In genomic region chr6:63352587-63353281, GRCh38 we compare ENCODE assay signal across 7 cellular contexts. TPM values are rescaled to one million over a fixed set of nuclear protein-coding genes. Genes with fewer than 3 reads are reported as not detected.
A peak's percentile ranks its signal among the peaks of the same experiment; 100 is the strongest.
DNase-seq lines count a peak whose midpoint lies in the region; ATAC-seq, FAIRE-seq and TF ChIP-seq lines count a peak whose summit lies in the region.

No MANE protein-coding gene starts in this region.

- no peak overlapping the region for H3K4me3 ChIP-seq in fibroblast of pulmonary artery (replicated peaks; ENCODE audit: low read depth, low read length)
- no peak overlapping the region for H3K4me3 ChIP-seq in parathyroid adenoma (ENCODE audit: low read depth, low read length)

- H3K27ac ChIP-seq in RWPE1 (no peak overlapping the region), parathyroid adenoma (no peak overlapping the region)

- H3K4me1 ChIP-seq in parathyroid adenoma = no peaks in the 10 kb centered on the region

- DNase-seq in G401 (ENCODE audit: low spot score) (peak; percentile 11), GM19239 (ENCODE audit: insufficient read length, low spot score) (peak; percentile 36), RWPE1 (ENCODE audit: low spot score) (peak; percentile 30), fibroblast of pulmonary artery (ENCODE audit: low read depth) (peak; percentile 63)
- DNase-seq in stimulated activated CD4-positive, alpha-beta T cell treated with anti-CD3 and anti-CD28 coated beads, Interleukin-2, amount 100 ng/mL, for 24 hours = no peak

- H3K36me3 ChIP-seq in parathyroid adenoma (ENCODE audit: control insufficient read depth, insufficient read depth, low read length) = no peaks in the 10 kb centered on the region

- FAIRE-seq in GM19239 (lab: Jason Lieb, UNC) = peak; percentile 96

- TF ChIP-seq CTCF in RWPE1 (conservative IDR thresholded peaks at IDR 0.05; ENCODE audit: low read depth) (peak; percentile 80), fibroblast of pulmonary artery (IDR thresholded peaks at IDR 0.05; ENCODE audit: low read length, missing control alignments) (peak; percentile 68), parathyroid adenoma (IDR thresholded peaks at IDR 0.05) (peak; percentile 14)

- no peak overlapping the region for H3K4me2 ChIP-seq in parathyroid adenoma (ENCODE audit: low read length)

- CTCF ChIA-PET in RWPE1 (lab: Yijun Ruan, JAX) = interaction anchor here (0.6 to 2.2 kb wide), 17 partner anchors 48 to 468 kb away, joined by 3 to 14 read pairs (median 4); no protein-coding TSS in a partner anchor

- no peaks in the 10 kb centered on the region for H3K9me3 ChIP-seq in parathyroid adenoma (ENCODE audit: control insufficient read depth, low read length)

- no peak overlapping the region for H3K9ac ChIP-seq in parathyroid adenoma

- POLR2A ChIA-PET in RWPE1 (lab: Yijun Ruan, JAX; ENCODE audit: low non-redundant PET) = interaction anchor here (1.1 kb wide), 1 partner anchor 221 kb away, joined by 4 read pairs; no protein-coding TSS in a partner anchor

- in situ Hi-C loops in G401 (cut with HindIII; ENCODE audit: low sequenced_read_pairs) = no loop called here

- ATAC-seq in HG03135 (IDR thresholded peaks at IDR 0.05; ENCODE audit: unreplicated experiment) = peak; percentile 90

- no peaks in the 10 kb centered on the region for H3K27me3 ChIP-seq in parathyroid adenoma (ENCODE audit: control insufficient read depth, insufficient read depth, low read length)

- H2AFZ ChIP-seq in parathyroid adenoma = no peak overlapping the region

- no peaks in the 10 kb centered on the region for H3K79me2 ChIP-seq in parathyroid adenoma

RNA-seq across cellular contexts. Expression of gene LGSN, which starts 33.0 kb away (rescaled TPM):
- total RNA-seq in G401 (2014; rRNA removed; shearing (Covaris generic)) = not detected in 2 replicates

Comparison
In these comparisons a context has a peak if more than half of its experiments do, and no peak if none do; other contexts are left out.
1. DNase-seq: peak in G401 (single experiment), GM19239 (single experiment), RWPE1 (single experiment) and fibroblast of pulmonary artery (single experiment); none in stimulated activated CD4-positive, alpha-beta T cell treated with anti-CD3 and anti-CD28 coated beads, Interleukin-2, amount 100 ng/mL, for 24 hours (0 of 2).
2. CTCF ChIP-seq: peak in every context shown above with its lines; median percentile 80 in RWPE1; 68 in fibroblast of pulmonary artery; 14 in parathyroid adenoma.